Comparison of ENCODE assay signal across 30 cellular contexts in the genomic region with DNA sequence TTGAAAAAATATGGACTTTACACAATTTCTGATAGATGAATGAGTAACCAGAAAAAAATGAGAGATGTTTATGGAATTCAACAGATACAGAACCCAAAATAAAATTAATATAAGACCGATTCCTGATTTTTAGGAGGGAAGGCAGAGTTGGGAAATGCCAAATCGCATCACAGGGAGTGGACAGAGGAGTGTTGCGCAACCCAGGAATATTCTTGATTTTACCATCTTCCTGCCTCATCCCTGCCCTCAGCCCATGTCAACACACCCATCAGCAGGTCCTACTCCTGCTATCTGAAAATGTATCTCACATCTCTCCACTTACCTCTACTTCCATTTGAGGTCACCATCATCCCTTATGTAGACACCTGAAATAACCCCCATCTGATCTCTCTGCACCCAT.
"Had no signal": no experiment of that assay in that cellular context is flagged by ENCODE, and none has a peak within 500 bp of the region (broad histone marks: within the 10 kb centered on the region; RNA-seq: fewer than 3 reads in every experiment).

No MANE protein-coding gene starts in this region.

- H3K27ac Mint-ChIP-seq: natural killer cell; nephron; neural progenitor cell; progenitor cell of endocrine pancreas; stimulated activated naive B cell treated with anti-CD40 and anti-IgM and Interleukin-4, amounts not matched to agents 10 μg/mL and 1 μg/mL and 100 μg/mL, for 72 hours; stimulated activated naive CD8-positive, alpha-beta T cell treated with anti-CD3 and anti-CD28 coated beads, Interleukin-15, Interleukin-2, amounts not matched to agents 100 ng/mL and 50 ng/mL, for 24 hours had no signal

- DNase-seq: natural killer cell; occipital lobe; ovary; posterior cingulate gyrus; psoas muscle; right cardiac atrium; spleen; stimulated activated CD4-positive, alpha-beta T cell treated with anti-CD3 and anti-CD28 coated beads, Interleukin-12 subunit alpha, Interleukin-12 subunit beta, amount 100 ng/mL, for 4 hours; stimulated activated CD4-positive, alpha-beta T cell treated with anti-CD3 and anti-CD28 coated beads, Interleukin-1b, Interleukin-23, amount 100 ng/mL, for 48 hours; stimulated activated CD4-positive, alpha-beta T cell treated with anti-CD3 and anti-CD28 coated beads, Interleukin-4, amount 100 ng/mL, for 1 hour; stimulated activated CD4-positive, alpha-beta T cell treated with anti-CD3 and anti-CD28 coated beads, Interleukin-4, amount 100 ng/mL, for 4 hours; stimulated activated CD8-positive, alpha-beta memory T cell treated with anti-CD3 and anti-CD28 coated beads, Interleukin-4, amount 100 ng/mL, for 48 hours; stimulated activated naive B cell treated with anti-CD40 and anti-IgM and Interleukin-4, amounts not matched to agents 10 μg/mL and 1 μg/mL and 100 μg/mL, for 72 hours; stimulated activated naive CD4-positive, alpha-beta T cell treated with Interleukin-2 at 50 U/mL for 16 hours; stomach; thyroid gland; trophoblast cell; upper lobe of left lung had no signal

- H3K79me2 ChIP-seq: parathyroid adenoma had no signal

- H3K9me3 Mint-ChIP-seq: nephron had no signal

- FAIRE-seq: urothelium cell line had no signal

- H3K9ac ChIP-seq: neural progenitor cell, parathyroid adenoma had no signal

- H3K4me1 Mint-ChIP-seq: natural killer cell; nephron; stimulated activated naive B cell treated with anti-CD40 and anti-IgM and Interleukin-4, amounts not matched to agents 10 μg/mL and 1 μg/mL and 100 μg/mL, for 72 hours had no signal

- H3K4me3 Mint-ChIP-seq: natural killer cell; nephron; neural progenitor cell; stimulated activated naive B cell treated with anti-CD40 and anti-IgM and Interleukin-4, amounts not matched to agents 10 μg/mL and 1 μg/mL and 100 μg/mL, for 72 hours; stimulated activated naive CD8-positive, alpha-beta T cell treated with anti-CD3 and anti-CD28 coated beads, Interleukin-15, Interleukin-2, amounts not matched to agents 100 ng/mL and 50 ng/mL, for 24 hours had no signal

- ATAC-seq: natural killer cell; psoas muscle; right cardiac atrium; sciatic nerve; stimulated activated naive B cell treated with anti-CD40 and anti-IgM and Interleukin-4, amounts not matched to agents 10 μg/mL and 1 μg/mL and 100 μg/mL, for 72 hours had no signal

- H3K4me3 ChIP-seq: neural progenitor cell, ovary, psoas muscle, skin epidermis, smooth muscle cell, spleen, stomach, thoracic aorta, thyroid gland, tibial nerve, upper lobe of left lung, vagina had no signal

- H3K27ac ChIP-seq: neural progenitor cell, ovary, parathyroid adenoma, psoas muscle, skin epidermis, spleen, stomach, thoracic aorta, thyroid gland, tibial nerve, upper lobe of left lung, vagina had no signal

- H3K27me3 Mint-ChIP-seq: progenitor cell of endocrine pancreas; stimulated activated naive B cell treated with anti-CD40 and anti-IgM and Interleukin-4, amounts not matched to agents 10 μg/mL and 1 μg/mL and 100 μg/mL, for 72 hours; stimulated activated naive CD8-positive, alpha-beta T cell treated with anti-CD3 and anti-CD28 coated beads, Interleukin-15, Interleukin-2, amounts not matched to agents 100 ng/mL and 50 ng/mL, for 24 hours had no signal

- H3K9me3 ChIP-seq: ovary, psoas muscle, stomach, thoracic aorta, thyroid gland, tibial nerve, upper lobe of left lung, vagina had no signal

- H3K4me2 ChIP-seq: neural progenitor cell, smooth muscle cell had no signal

- H3K27me3 ChIP-seq: neural progenitor cell, ovary, spleen, stomach, thyroid gland, tibial nerve, upper lobe of left lung, vagina had no signal

- H2AFZ ChIP-seq: neural progenitor cell, parathyroid adenoma had no signal

- H3K4me1 ChIP-seq: parathyroid adenoma, psoas muscle, spleen, stomach, thyroid gland, tibial nerve, upper lobe of left lung, vagina had no signal

- H3K36me3 ChIP-seq: neural progenitor cell, ovary, spleen, stomach, thoracic aorta, thyroid gland, tibial nerve, upper lobe of left lung, vagina had no signal

- H3K36me3 Mint-ChIP-seq: natural killer cell; neural progenitor cell; stimulated activated naive B cell treated with anti-CD40 and anti-IgM and Interleukin-4, amounts not matched to agents 10 μg/mL and 1 μg/mL and 100 μg/mL, for 72 hours had no signal
